1 cellular context compared by ENCODE assay signal in genomic region chr1:27872059-27872801, GRCh38.
TF ChIP-seq lines count a peak whose summit lies in the region.

Gene THEMIS2 (plus strand): TSS chr1:27872544. CDS start chr1:27872572, 28 bp downstream.

TF ChIP-seq in H1, 55 proteins besides CTCF, POLR2A, EP300 and RAD21 (continued from another document):
- TF ChIP-seq ATF2 (IDR thresholded peaks at IDR 0.05; ENCODE audit: low read length): no peak
- no peak for TF ChIP-seq TBP (IDR thresholded peaks at IDR 0.05; ENCODE audit: low read depth, low read length)
- TF ChIP-seq, protein P1, sequence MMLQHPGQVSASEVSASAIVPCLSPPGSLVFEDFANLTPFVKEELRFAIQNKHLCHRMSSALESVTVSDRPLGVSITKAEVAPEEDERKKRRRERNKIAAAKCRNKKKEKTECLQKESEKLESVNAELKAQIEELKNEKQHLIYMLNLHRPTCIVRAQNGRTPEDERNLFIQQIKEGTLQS (IDR thresholded peaks at IDR 0.05; ENCODE audit: insufficient read depth, low read depth, low read length): no peak
- no peak for TF ChIP-seq KDM1A (IDR thresholded peaks at IDR 0.05; ENCODE audit: borderline replicate concordance, low read length)
- TF ChIP-seq KDM4A (IDR thresholded peaks at IDR 0.05; ENCODE audit: low read depth, low read length, severe bottlenecking): peak; percentile 68
